18 cellular contexts compared by ENCODE assay signal in genomic region chr3:187520027-187520945, GRCh38.
DNase-seq lines count a peak whose midpoint lies in the region; ATAC-seq and TF ChIP-seq lines count a peak whose summit lies in the region.
"Had no signal": no experiment of that assay in that cellular context is flagged by ENCODE, and none has a peak within 500 bp of the region (broad histone marks: within the 10 kb centered on the region; RNA-seq: fewer than 3 reads in every experiment).

No MANE protein-coding gene starts in this region.

- CTCF ChIA-PET in GM10248 (lab: Yijun Ruan, JAX) = interaction anchor here (0.7 to 1.0 kb wide), 2 partner anchors 18 to 100 kb away, joined by 3 read pairs; no protein-coding TSS in a partner anchor

- H3K9ac ChIP-seq in SK-N-MC (ENCODE audit: insufficient read length) = peak overlapping the region; percentile 54
- H3K9ac ChIP-seq: BLaER1 had no signal

- POLR2A ChIA-PET in GM10248 (lab: Yijun Ruan, JAX) = no interaction called here

- H3K36me3 ChIP-seq in SK-N-MC (ENCODE audit: insufficient read depth, low read length) = no peaks in the 10 kb centered on the region
- H3K36me3 ChIP-seq: BLaER1, breast epithelium, thoracic aorta had no signal

- no peaks in the 10 kb centered on the region for H3K9me3 ChIP-seq in SK-N-MC (ENCODE audit: low read depth, low read length)
- H3K9me3 ChIP-seq: BLaER1, breast epithelium, thoracic aorta had no signal

- intact Hi-C loops in left cardiac atrium (cut with DNase I) = no loop called here
- intact Hi-C loops in sciatic nerve (cut with DNase I) = no loop called here

- peak; percentile 45 for DNase-seq in GM03348 (ENCODE audit: low spot score)
- no peak for DNase-seq in SK-N-MC (ENCODE audit: low read depth, low spot score)
- peak; percentile 29 for DNase-seq in left cardiac atrium
- peak; percentile 63 for DNase-seq in sciatic nerve (ENCODE audit: low spot score)
- no peak for DNase-seq in GM10266 (ENCODE audit: extremely low spot score)
- no peak for DNase-seq in GM10248 (ENCODE audit: extremely low spot score)
- DNase-seq in SK-N-DZ (ENCODE audit: low spot score) = no peak
- DNase-seq: activated CD4-positive, alpha-beta T cell treated with anti-CD3 and anti-CD28 coated beads for 36 hours; activated CD8-positive, alpha-beta memory T cell treated with anti-CD3 and anti-CD28 coated beads, Interleukin-2, amount 50 U/mL, for 48 hours; activated naive CD4-positive, alpha-beta T cell treated with anti-CD3 and anti-CD28 coated beads for 36 hours; dorsolateral prefrontal cortex; NCI-H146; NCI-H446 treated with DMSO at 0.1 percent for 48 hours; small intestine had no signal

- H3K27ac ChIP-seq in SK-N-MC = peak overlapping the region; percentile 98
- H3K27ac ChIP-seq: dorsolateral prefrontal cortex, thoracic aorta had no signal

- ATAC-seq in left cardiac atrium (peak; percentile 57 to 91), sciatic nerve (peak; percentile 20), HG03520 (IDR thresholded peaks at IDR 0.05; ENCODE audit: unreplicated experiment) (no peak)
- ATAC-seq: activated CD4-positive, alpha-beta T cell treated with anti-CD3 and anti-CD28 coated beads for 36 hours had no signal

- TF ChIP-seq CTCF in GM10266 (IDR thresholded peaks at IDR 0.05; ENCODE audit: control insufficient read depth, insufficient read depth, low read depth, missing control alignments) (no peak), GM10248 (IDR thresholded peaks at IDR 0.05; ENCODE audit: control extremely low read depth, extremely low read depth, low read depth, missing control alignments) (no peak)

- H3K4me3 ChIP-seq in SK-N-MC = peak overlapping the region; percentile 59
- H3K4me3 ChIP-seq: BLaER1, breast epithelium, dorsolateral prefrontal cortex, thoracic aorta had no signal

Comparison
In these comparisons a context has a peak if more than half of its experiments do, and no peak if none do; other contexts are left out.
1. DNase-seq: peak in GM03348 (single experiment), left cardiac atrium (single experiment) and sciatic nerve (single experiment); none in SK-N-MC (single experiment), GM10266 (single experiment), GM10248 (single experiment) and SK-N-DZ (single experiment).